In genomic region chr11:122293298-122294023, GRCh38 we compare ENCODE assay signal across 13 cellular contexts.
DNase-seq lines count a peak whose midpoint lies in the region; ATAC-seq and TF ChIP-seq lines count a peak whose summit lies in the region.
"Had no signal": no experiment of that assay in that cellular context is flagged by ENCODE, and none has a peak within 500 bp of the region (broad histone marks: within the 10 kb centered on the region; RNA-seq: fewer than 3 reads in every experiment).

No MANE protein-coding gene starts in this region.

- no peak for DNase-seq in Right ventricle myocardium inferior (ENCODE audit: missing footprints)
- DNase-seq in cardiac septum (ENCODE audit: low spot score): no peak
- peak; percentile 57 for DNase-seq in choroid plexus epithelial cell (ENCODE audit: low read depth)
- DNase-seq in hippocampal formation (lab: John Stamatoyannopoulos, UW): peak; percentile 11 to 37
- no peak for DNase-seq in CD1c-positive myeloid dendritic cell (ENCODE audit: extremely low spot score)
- no peak for DNase-seq in NCI-H2081 treated with DMSO at 0.1 percent for 48 hours (lab: John Stamatoyannopoulos, UW)
- DNase-seq: activated T-cell treated with anti-CD3 and anti-CD28 coated beads, Interleukin-2, amount 50 U/mL, for 1 hour; esophagus squamous epithelium; GDM1; NCI-H1436; stimulated activated CD4-positive, alpha-beta T cell treated with anti-CD3 and anti-CD28 coated beads, Interleukin-4, amount 100 ng/mL, for 4 hours had no signal

- H3K4me3 ChIP-seq in choroid plexus epithelial cell (ENCODE audit: low read depth, low read length): no peak overlapping the region
- H3K4me3 ChIP-seq: esophagus squamous epithelium had no signal

- ATAC-seq in Right ventricle myocardium inferior (peak; percentile 56), GM19452 (IDR thresholded peaks at IDR 0.05; ENCODE audit: unreplicated experiment) (no peak), GM19023 (IDR thresholded peaks at IDR 0.05; ENCODE audit: unreplicated experiment) (no peak)

- intact Hi-C loops in Right ventricle myocardium inferior (cut with DNase I) (loop anchor here (1.0 to 5.0 kb wide), 2 partner anchors 76 to 212 kb away; no protein-coding TSS in a partner anchor), cardiac septum (cut with DNase I) (loop anchor here (2.0 kb wide), 1 partner anchor 211 kb away; no protein-coding TSS in a partner anchor)

- TF ChIP-seq CTCF in choroid plexus epithelial cell (conservative IDR thresholded peaks at IDR 0.05; ENCODE audit: low read depth, low read length): peak; percentile 57

Comparison
In these comparisons a context has a peak if more than half of its experiments do, and no peak if none do; other contexts are left out.
1. DNase-seq: peak in choroid plexus epithelial cell (single experiment) and hippocampal formation (2 of 2); none in Right ventricle myocardium inferior (single experiment), cardiac septum (single experiment), CD1c-positive myeloid dendritic cell (single experiment) and NCI-H2081 treated with DMSO at 0.1 percent for 48 hours (single experiment).